In the genomic region with DNA sequence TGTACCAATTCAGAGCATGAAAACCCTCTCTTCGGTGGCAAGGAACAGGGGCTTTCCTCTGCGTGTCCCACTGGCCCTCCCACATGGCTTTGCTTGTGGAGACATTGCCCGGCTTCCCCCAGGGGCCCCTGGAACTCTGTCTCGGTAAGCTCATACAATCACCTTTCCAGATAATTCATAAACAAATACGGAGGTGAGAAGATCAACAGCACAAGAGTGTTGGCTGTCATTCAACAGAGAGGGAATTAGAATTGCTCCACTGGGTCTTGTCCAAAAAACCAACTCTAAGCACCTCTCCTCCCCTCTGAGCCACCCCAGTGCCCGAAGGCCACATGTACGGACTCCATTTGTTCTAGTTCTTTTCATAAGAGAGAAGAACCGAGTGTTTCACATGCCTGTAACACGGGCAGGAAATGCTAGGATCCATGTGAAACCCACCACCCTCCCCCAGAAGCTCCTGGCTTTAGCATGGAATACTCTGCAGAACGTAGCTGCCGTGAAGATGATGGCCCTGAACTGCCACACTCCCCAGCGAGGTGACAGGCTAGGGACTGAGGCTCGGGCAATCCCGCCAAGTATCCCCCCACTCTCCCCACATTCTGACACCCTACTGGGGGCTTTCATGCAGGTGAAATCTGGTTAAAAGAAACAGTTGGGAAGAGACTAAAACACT, we compare ENCODE assay signal across 27 cellular contexts.
"Had no signal": no experiment of that assay in that cellular context is flagged by ENCODE, and none has a peak within 500 bp of the region (broad histone marks: within the 10 kb centered on the region; RNA-seq: fewer than 3 reads in every experiment).

No MANE protein-coding gene starts in this region.

- H3K27me3 ChIP-seq: hepatocyte, neural progenitor cell, sigmoid colon, testis had no signal

- H3K4me3 ChIP-seq: dorsolateral prefrontal cortex, esophagus squamous epithelium, gastroesophageal sphincter, hepatocyte, left ventricle myocardium inferior, lung, neural progenitor cell, psoas muscle, sigmoid colon, skin epidermis, testis, tibial nerve had no signal

- H3K4me1 ChIP-seq: gastroesophageal sphincter, left ventricle myocardium inferior, neural progenitor cell, parathyroid adenoma, psoas muscle, sigmoid colon, testis, tibial nerve had no signal

- ATAC-seq: gastroesophageal sphincter; left cardiac atrium; natural killer cell treated with Interleukin-12 subunit alpha and Interleukin-12 subunit beta and Interleukin-15 and Interleukin-18, amount 100 ng/mL, for 72 hours; psoas muscle; stimulated activated naive B cell treated with anti-CD40 and anti-IgM and Interleukin-4, amounts not matched to agents 10 μg/mL and 1 μg/mL and 100 μg/mL, for 72 hours; stimulated activated naive CD8-positive, alpha-beta T cell treated with anti-CD3 and anti-CD28 coated beads, Interleukin-15, amount 100 ng/mL, for 72 hours had no signal

- H3K9me3 ChIP-seq: esophagus squamous epithelium, gastroesophageal sphincter, left ventricle myocardium inferior, psoas muscle, sigmoid colon, testis, tibial nerve had no signal

- H3K27ac ChIP-seq: dorsolateral prefrontal cortex, epithelial cell of prostate, esophagus squamous epithelium, gastroesophageal sphincter, hepatocyte, left ventricle myocardium inferior, neural progenitor cell, parathyroid adenoma, psoas muscle, sigmoid colon, skin epidermis, testis, tibial nerve had no signal

- H3K36me3 ChIP-seq: esophagus squamous epithelium, gastroesophageal sphincter, left ventricle myocardium inferior, neural progenitor cell, sigmoid colon, tibial nerve had no signal

- DNase-seq: cortex of kidney; dorsolateral prefrontal cortex; effector memory CD4-positive, alpha-beta T cell; esophagus squamous epithelium; foreskin fibroblast; kidney; left cardiac atrium; left ventricle myocardium inferior; mesenchymal stem cell; midbrain; nucleus accumbens; psoas muscle; retina; sigmoid colon; stimulated activated CD4-positive, alpha-beta T cell treated with anti-CD3 and anti-CD28 coated beads, Interleukin-4, amount 100 ng/mL, for 4 hours; stimulated activated naive B cell treated with anti-CD40 and anti-IgM and Interleukin-4, amounts not matched to agents 10 μg/mL and 1 μg/mL and 100 μg/mL, for 72 hours; stimulated activated naive CD8-positive, alpha-beta T cell treated with anti-CD3 and anti-CD28 coated beads, Interleukin-15, amount 100 ng/mL, for 72 hours; testis had no signal
